ENCODE assay signal across 11 cellular contexts in the genomic region with DNA sequence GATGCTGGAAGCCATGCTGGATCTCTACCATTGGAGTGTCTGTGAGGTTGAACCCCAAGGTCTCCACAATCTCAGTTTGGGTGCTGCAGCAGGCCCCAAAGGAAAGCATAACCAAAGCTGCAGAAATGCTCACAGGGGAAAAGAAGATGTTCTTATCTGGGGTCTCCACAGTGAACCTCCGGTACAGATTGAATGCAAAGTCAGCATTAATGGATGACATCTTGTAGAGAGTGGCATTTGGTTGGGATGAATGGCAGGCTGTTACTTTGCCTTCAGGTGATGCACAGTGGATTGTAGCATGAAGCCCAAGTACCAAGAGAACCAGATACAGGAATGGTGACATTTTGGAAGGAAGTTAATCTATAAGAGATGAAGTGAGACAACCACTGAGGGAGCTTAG. TPM values are rescaled to one million over a fixed set of nuclear protein-coding genes. Genes with fewer than 3 reads are reported as not detected.
"Had no signal": no experiment of that assay in that cellular context is flagged by ENCODE, and none has a peak within 500 bp of the region (broad histone marks: within the 10 kb centered on the region; RNA-seq: fewer than 3 reads in every experiment).

No MANE protein-coding gene starts in this region.

- H3K9ac ChIP-seq: GM23248 had no signal

- H3K27ac Mint-ChIP-seq: HFFc6, IgD-negative memory B cell had no signal

- H2AFZ ChIP-seq: GM23248 had no signal

- H3K4me3 ChIP-seq: GM23248, HAP-1 had no signal

- DNase-seq: GM23248, GOT3, H7, HFFc6, KG1 had no signal

- H3K27ac ChIP-seq: GM23248, HL-60 had no signal

- H3K36me3 Mint-ChIP-seq: IgD-negative memory B cell had no signal

- H3K4me1 ChIP-seq: HAP-1 had no signal

- H3K4me1 Mint-ChIP-seq: IgD-negative memory B cell had no signal

- H3K9me3 ChIP-seq: HAP-1 had no signal

- H3K36me3 ChIP-seq: HAP-1 had no signal

- H3K4me3 Mint-ChIP-seq: HFFc6, IgD-negative memory B cell had no signal

- ATAC-seq: HCT116 had no signal

RNA-seq across cellular contexts. Expression of gene SERPINA7, which starts 1.8 kb away (rescaled TPM):
- total RNA-seq: GM23248, H4, H7, HFFc6, HT1080 had no signal
- polyA plus RNA-seq: GM23248, IgD-negative memory B cell had no signal
